Comparison of ENCODE assay signal across 3 cellular contexts in genomic region chr2:37109523-37109922, GRCh38.
TF ChIP-seq lines count a peak whose summit lies in the region.

No MANE protein-coding gene starts in this region.

TF ChIP-seq in A549, 52 proteins besides CTCF, POLR2A, EP300 and RAD21:
- TF ChIP-seq RFX5 (IDR thresholded peaks at IDR 0.05) (no peak), MAFK (IDR thresholded peaks at IDR 0.05; ENCODE audit: partially characterized antibody) (peak; percentile 63)

TF ChIP-seq in GM23338, 12 proteins besides CTCF, POLR2A, EP300 and RAD21:
- TF ChIP-seq NANOG (IDR thresholded peaks at IDR 0.05; ENCODE audit: borderline replicate concordance) (no peak), ZNF331 (CRISPR knock-in tag; IDR thresholded peaks at IDR 0.05; ENCODE audit: low read depth) (no peak), JUNB (IDR thresholded peaks at IDR 0.05; ENCODE audit: unreplicated experiment) (no peak), REST (IDR thresholded peaks at IDR 0.05; ENCODE audit: unreplicated experiment) (no peak), EZH2phosphoT487 (IDR thresholded peaks at IDR 0.05; ENCODE audit: unreplicated experiment) (no peak), ZNF114 (CRISPR knock-in tag; IDR thresholded peaks at IDR 0.05) (no peak)

TF ChIP-seq in K562, 482 proteins besides CTCF, POLR2A, EP300 and RAD21:
- 0 out of 2 replicates have a peak, but pooled peaks have one; percentile 9 for TF ChIP-seq MAFG (tag; conservative IDR thresholded peaks at IDR 0.05)
- peak; percentile 31; the same call in 1 of the 2 replicates for TF ChIP-seq C11orf30 (IDR thresholded peaks at IDR 0.05; ENCODE audit: low read depth)
- TF ChIP-seq FOSL1 (tag; conservative IDR thresholded peaks at IDR 0.05), result no peak
- 0 out of 2 replicates have a peak, but pooled peaks have one; percentile 18 for TF ChIP-seq MAFF (IDR thresholded peaks at IDR 0.05; ENCODE audit: low read length)
- TF ChIP-seq ZNF316 (IDR thresholded peaks at IDR 0.05), result 0 out of 2 replicates have a peak, but pooled peaks have one; percentile 13
